36 cellular contexts compared by ENCODE assay signal in the genomic region with DNA sequence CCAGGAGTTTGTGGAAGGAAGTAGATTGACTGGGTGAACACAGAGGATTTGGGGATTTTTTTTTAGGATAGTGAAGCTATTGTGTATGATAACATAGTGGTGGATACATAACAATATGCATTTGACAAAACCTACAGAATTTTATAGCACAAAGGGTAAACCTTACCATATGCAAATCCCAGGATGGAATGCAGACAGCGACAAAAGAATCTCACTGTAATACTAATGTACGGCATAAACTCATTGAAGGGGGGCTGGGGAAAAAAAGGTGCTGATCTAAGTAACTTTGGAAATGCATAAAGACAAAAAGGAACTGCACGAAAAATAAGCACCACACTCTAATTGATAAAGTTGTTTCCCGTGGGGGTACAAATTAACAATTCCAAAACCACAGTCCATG.
"Had no signal": no experiment of that assay in that cellular context is flagged by ENCODE, and none has a peak within 500 bp of the region (broad histone marks: within the 10 kb centered on the region; RNA-seq: fewer than 3 reads in every experiment).

No MANE protein-coding gene starts in this region.

- H3K36me3 ChIP-seq: adrenal gland, ascending aorta, brain microvascular endothelial cell, breast epithelium, cardiac muscle cell had no signal

- DNase-seq: activated effector memory CD4-positive, alpha-beta T cell treated with anti-CD3 and anti-CD28 coated beads, Interleukin-2, amount 50 U/mL, for 16 hours; activated effector memory CD4-positive, alpha-beta T cell treated with Interleukin-2 at 50 U/mL for 16 hours; activated gamma-delta T cell; activated gamma-delta T cell treated with Interleukin-2 at 50 U/mL for 16 hours; activated naive CD4-positive, alpha-beta T cell; activated naive CD4-positive, alpha-beta T cell treated with anti-CD3 and anti-CD28 coated beads for 36 hours; activated naive CD4-positive, alpha-beta T cell treated with anti-CD3 and anti-CD28 coated beads, Interleukin-2, amount 10 ng/mL, durations not matched to agents 7 days and 5 days; activated naive CD4-positive, alpha-beta T cell treated with anti-CD3 and anti-CD28 coated beads, Interleukin-2, amount 50 U/mL, for 16 hours; activated naive CD4-positive, alpha-beta T cell treated with Interleukin-2 at 50 U/mL for 16 hours; activated naive CD8-positive, alpha-beta T cell treated with anti-CD3 and anti-CD28 coated beads for 36 hours; activated naive CD8-positive, alpha-beta T cell treated with anti-CD3 and anti-CD28 coated beads, Interleukin-2, amount 10 ng/mL, durations not matched to agents 7 days and 5 days; activated naive CD8-positive, alpha-beta T cell treated with anti-CD3 and anti-CD28 coated beads, Interleukin-2, amount 50 U/mL, for 24 hours; activated T-cell treated with anti-CD3 and anti-CD28 coated beads, Interleukin-2, amount 50 U/mL, for 4 hours; activated T-cell treated with anti-CD3 and anti-CD28 coated beads, Interleukin-2, amount 50 U/mL, for 48 hours; activated T-cell treated with anti-CD3 and anti-CD28 coated beads, Interleukin-2, amount 50 U/mL, for 72 hours; adrenal gland; amniotic stem cell; amygdala; anterior cingulate cortex; aorta; body of pancreas; brain microvascular endothelial cell; caudate nucleus; central memory CD4-positive, alpha-beta T cell; cerebellar nuclear complex had no signal

- H3K27me3 ChIP-seq: adrenal gland, ascending aorta, body of pancreas, brain microvascular endothelial cell, breast epithelium had no signal

- ATAC-seq: activated naive CD4-positive, alpha-beta T cell treated with anti-CD3 and anti-CD28 coated beads, Interleukin-2, amount 50 U/mL, for 72 hours; activated naive CD8-positive, alpha-beta T cell treated with anti-CD3 and anti-CD28 coated beads, Interleukin-2, amount 50 U/mL, for 24 hours; activated T-cell treated with anti-CD3 and anti-CD28 coated beads, Interleukin-2, amount 50 U/mL, for 4 hours; activated T-cell treated with anti-CD3 and anti-CD28 coated beads, Interleukin-2, amount 50 U/mL, for 72 hours; body of pancreas had no signal

- H3K4me1 ChIP-seq: adrenal gland, ascending aorta, body of pancreas, breast epithelium had no signal

- H3K27ac ChIP-seq: adrenal gland, ascending aorta, body of pancreas, brain microvascular endothelial cell, breast epithelium, cardiac muscle cell had no signal

- H3K9me3 ChIP-seq: adrenal gland, ascending aorta, body of pancreas, breast epithelium had no signal

- H3K27me3 Mint-ChIP-seq: activated naive CD4-positive, alpha-beta T cell treated with anti-CD3 and anti-CD28 coated beads, Interleukin-2, amount 50 U/mL, for 24 hours; activated naive CD8-positive, alpha-beta T cell; activated naive CD8-positive, alpha-beta T cell treated with anti-CD3 and anti-CD28 coated beads for 36 hours; activated naive CD8-positive, alpha-beta T cell treated with anti-CD3 and anti-CD28 coated beads, Interleukin-2, amount 50 U/mL, for 24 hours; activated T-helper 17 cell treated with anti-CD3 and anti-CD28 coated beads, Interleukin-2, amount 50 U/mL, for 72 hours had no signal

- H3K27ac Mint-ChIP-seq: activated naive CD4-positive, alpha-beta T cell treated with anti-CD3 and anti-CD28 coated beads for 36 hours; activated naive CD4-positive, alpha-beta T cell treated with anti-CD3 and anti-CD28 coated beads, Interleukin-2, amount 10 ng/mL, durations not matched to agents 7 days and 5 days; activated naive CD4-positive, alpha-beta T cell treated with anti-CD3 and anti-CD28 coated beads, Interleukin-2, amount 50 U/mL, for 24 hours; activated naive CD4-positive, alpha-beta T cell treated with anti-CD3 and anti-CD28 coated beads, Interleukin-2, amount 50 U/mL, for 72 hours; activated naive CD8-positive, alpha-beta T cell; activated naive CD8-positive, alpha-beta T cell treated with anti-CD3 and anti-CD28 coated beads for 36 hours; activated naive CD8-positive, alpha-beta T cell treated with anti-CD3 and anti-CD28 coated beads, Interleukin-2, amount 10 ng/mL, durations not matched to agents 7 days and 5 days; activated naive CD8-positive, alpha-beta T cell treated with anti-CD3 and anti-CD28 coated beads, Interleukin-2, amount 50 U/mL, for 24 hours; activated T-cell treated with anti-CD3 and anti-CD28 coated beads, Interleukin-2, amount 50 U/mL, for 72 hours; activated T-helper 1 cell treated with anti-CD3 and anti-CD28 coated beads, Interleukin-12 subunit alpha, Interleukin-12 subunit beta, Interleukin-2, Interleukin-4 antibody, amounts not matched to agents 30 ng/mL and 10 ng/mL and 1 ng/mL, durations not matched to agents 14 hours and 24 hours and 36 hours; activated T-helper 17 cell treated with anti-CD3 and anti-CD28 coated beads, Interleukin-2, amount 50 U/mL, for 72 hours; activated T-helper 2 cell treated with anti-CD3 and anti-CD28 coated beads, Interferon-gamma antibody, Interleukin-2, Interleukin-4, amounts not matched to agents 10 μg/mL and 5 μg/mL and 100 μg/mL, durations not matched to agents 14 hours and 24 hours and 36 hours; brain had no signal

- H3K4me3 ChIP-seq: adrenal gland, ascending aorta, body of pancreas, breast epithelium, cardiac muscle cell had no signal

- H3K9me3 Mint-ChIP-seq: activated naive CD4-positive, alpha-beta T cell treated with anti-CD3 and anti-CD28 coated beads for 36 hours; activated naive CD4-positive, alpha-beta T cell treated with anti-CD3 and anti-CD28 coated beads, Interleukin-2, amount 10 ng/mL, durations not matched to agents 7 days and 5 days; activated naive CD4-positive, alpha-beta T cell treated with anti-CD3 and anti-CD28 coated beads, Interleukin-2, amount 50 U/mL, for 24 hours; activated naive CD8-positive, alpha-beta T cell treated with anti-CD3 and anti-CD28 coated beads for 36 hours; activated naive CD8-positive, alpha-beta T cell treated with anti-CD3 and anti-CD28 coated beads, Interleukin-2, amount 10 ng/mL, durations not matched to agents 7 days and 5 days; activated naive CD8-positive, alpha-beta T cell treated with anti-CD3 and anti-CD28 coated beads, Interleukin-2, amount 50 U/mL, for 24 hours; activated T-cell treated with anti-CD3 and anti-CD28 coated beads, Interleukin-2, amount 50 U/mL, for 4 hours; activated T-cell treated with anti-CD3 and anti-CD28 coated beads, Interleukin-2, amount 50 U/mL, for 72 hours; activated T-helper 1 cell treated with anti-CD3 and anti-CD28 coated beads, Interleukin-12 subunit alpha, Interleukin-12 subunit beta, Interleukin-2, Interleukin-4 antibody, amounts not matched to agents 30 ng/mL and 10 ng/mL and 1 ng/mL, durations not matched to agents 14 hours and 24 hours and 36 hours; activated T-helper 17 cell treated with anti-CD3 and anti-CD28 coated beads, Interleukin-2, amount 50 U/mL, for 72 hours; activated T-helper 2 cell treated with anti-CD3 and anti-CD28 coated beads, Interferon-gamma antibody, Interleukin-2, Interleukin-4, amounts not matched to agents 10 μg/mL and 5 μg/mL and 100 μg/mL, durations not matched to agents 14 hours and 24 hours and 36 hours; central memory CD8-positive, alpha-beta T cell had no signal

- H3K4me1 Mint-ChIP-seq: activated naive CD4-positive, alpha-beta T cell treated with anti-CD3 and anti-CD28 coated beads, Interleukin-2, amount 10 ng/mL, durations not matched to agents 7 days and 5 days; activated naive CD4-positive, alpha-beta T cell treated with anti-CD3 and anti-CD28 coated beads, Interleukin-2, amount 50 U/mL, for 24 hours; activated naive CD8-positive, alpha-beta T cell treated with anti-CD3 and anti-CD28 coated beads, Interleukin-2, amount 50 U/mL, for 24 hours; activated T-helper 17 cell treated with anti-CD3 and anti-CD28 coated beads, Interleukin-2, amount 50 U/mL, for 72 hours; central memory CD8-positive, alpha-beta T cell had no signal

- H3K36me3 Mint-ChIP-seq: activated naive CD4-positive, alpha-beta T cell treated with anti-CD3 and anti-CD28 coated beads, Interleukin-2, amount 10 ng/mL, durations not matched to agents 7 days and 5 days; activated naive CD4-positive, alpha-beta T cell treated with anti-CD3 and anti-CD28 coated beads, Interleukin-2, amount 50 U/mL, for 24 hours; activated naive CD4-positive, alpha-beta T cell treated with anti-CD3 and anti-CD28 coated beads, Interleukin-2, amount 50 U/mL, for 72 hours; activated naive CD8-positive, alpha-beta T cell; activated naive CD8-positive, alpha-beta T cell treated with anti-CD3 and anti-CD28 coated beads, Interleukin-2, amount 10 ng/mL, durations not matched to agents 7 days and 5 days; brain had no signal

- H3K4me3 Mint-ChIP-seq: activated naive CD4-positive, alpha-beta T cell treated with anti-CD3 and anti-CD28 coated beads for 36 hours; activated naive CD4-positive, alpha-beta T cell treated with anti-CD3 and anti-CD28 coated beads, Interleukin-2, amount 10 ng/mL, durations not matched to agents 7 days and 5 days; activated naive CD4-positive, alpha-beta T cell treated with anti-CD3 and anti-CD28 coated beads, Interleukin-2, amount 50 U/mL, for 24 hours; activated naive CD8-positive, alpha-beta T cell; activated naive CD8-positive, alpha-beta T cell treated with anti-CD3 and anti-CD28 coated beads for 36 hours; activated naive CD8-positive, alpha-beta T cell treated with anti-CD3 and anti-CD28 coated beads, Interleukin-2, amount 10 ng/mL, durations not matched to agents 7 days and 5 days; activated naive CD8-positive, alpha-beta T cell treated with anti-CD3 and anti-CD28 coated beads, Interleukin-2, amount 50 U/mL, for 24 hours; activated T-cell treated with anti-CD3 and anti-CD28 coated beads, Interleukin-2, amount 50 U/mL, for 4 hours; activated T-cell treated with anti-CD3 and anti-CD28 coated beads, Interleukin-2, amount 50 U/mL, for 72 hours; activated T-helper 1 cell treated with anti-CD3 and anti-CD28 coated beads, Interleukin-12 subunit alpha, Interleukin-12 subunit beta, Interleukin-2, Interleukin-4 antibody, amounts not matched to agents 30 ng/mL and 10 ng/mL and 1 ng/mL, durations not matched to agents 14 hours and 24 hours and 36 hours; activated T-helper 17 cell treated with anti-CD3 and anti-CD28 coated beads, Interleukin-2, amount 50 U/mL, for 72 hours; brain; central memory CD8-positive, alpha-beta T cell had no signal
